In the genomic region with DNA sequence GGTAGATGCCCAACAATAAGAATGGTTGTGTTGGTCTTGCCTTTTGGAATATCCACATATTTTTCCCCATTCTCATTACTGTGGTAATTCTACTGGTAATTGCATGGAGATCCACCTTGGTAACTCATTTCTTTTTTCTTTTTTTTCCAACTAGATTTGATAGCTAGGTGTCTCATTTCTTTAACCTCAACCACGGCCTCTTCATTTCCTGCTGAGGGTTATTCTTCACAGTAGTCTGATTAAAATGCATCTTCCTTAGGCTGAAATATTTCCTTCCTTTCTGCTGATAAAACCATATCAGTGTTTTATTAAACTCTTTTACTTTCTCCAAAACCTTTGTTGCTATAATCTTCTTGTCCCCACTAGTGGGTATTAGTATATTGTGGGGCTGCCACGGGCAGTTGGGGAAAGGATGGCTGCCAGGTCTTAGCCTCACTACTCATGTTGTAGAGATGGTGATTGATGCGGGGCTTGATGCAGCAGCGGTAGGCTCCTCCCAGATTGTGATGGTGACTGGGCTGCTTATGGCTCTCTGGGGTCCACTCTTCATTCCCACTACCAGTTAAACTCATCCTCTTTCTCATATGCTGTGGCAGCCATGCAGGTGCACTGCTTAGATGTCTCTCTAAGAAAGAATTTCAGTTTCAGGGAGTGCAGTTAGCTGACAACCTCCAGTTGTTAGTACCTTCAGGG, we compare ENCODE assay signal across 9 cellular contexts. TPM values are rescaled to one million over a fixed set of nuclear protein-coding genes. Genes with fewer than 3 reads are reported as not detected.
DNase-seq lines count a peak whose midpoint lies in the region; ATAC-seq and TF ChIP-seq lines count a peak whose summit lies in the region.
"Had no signal": no experiment of that assay in that cellular context is flagged by ENCODE, and none has a peak within 500 bp of the region (broad histone marks: within the 10 kb centered on the region; RNA-seq: fewer than 3 reads in every experiment).

No MANE protein-coding gene starts in this region.

- no peak for TF ChIP-seq EP300 in gastroesophageal sphincter (IDR thresholded peaks at IDR 0.05)

- 67 to 94% methylated on average over 2 to 4 of the region's 4 CpGs for WGBS in gastroesophageal sphincter (ENCODE audit: low coverage in 1 of 2), 2 donors

- H3K9me3 ChIP-seq in gastroesophageal sphincter: no peaks in the 10 kb centered on the region

- H3K27ac Mint-ChIP-seq in CD14-positive monocyte (peak overlapping the region in 4 of 7 donors; percentile 46 to 66 (median 54)), GM23338 (no peak overlapping the region)
- H3K27ac Mint-ChIP-seq in activated T-cell treated with anti-CD3 and anti-CD28 coated beads, Interleukin-2, amount 50 U/mL, for 72 hours: peak overlapping the region; percentile 96

- no peak overlapping the region for H3K27ac ChIP-seq in gastroesophageal sphincter
- H3K27ac ChIP-seq in GM23338 (ENCODE audit: low read depth): no peak overlapping the region
- H3K27ac ChIP-seq: parathyroid adenoma had no signal

- intact Hi-C loops in CD14-positive monocyte (cut with micrococcal nuclease): no loop called here

- no peak overlapping the region for H2AFZ ChIP-seq in GM23338
- H2AFZ ChIP-seq: parathyroid adenoma had no signal

- H3K9me3 Mint-ChIP-seq in CD14-positive monocyte: peaks cover 0 to 2% (median 0%) of the 10 kb centered on the region in 7 donors
- H3K9me3 Mint-ChIP-seq in activated T-cell treated with anti-CD3 and anti-CD28 coated beads, Interleukin-2, amount 50 U/mL, for 72 hours: no peaks in the 10 kb centered on the region
- no peaks in the 10 kb centered on the region for H3K9me3 Mint-ChIP-seq in GM23338

- H3K27me3 ChIP-seq in gastroesophageal sphincter (no peaks in the 10 kb centered on the region), GM23338 (ENCODE audit: insufficient read depth) (no peaks in the 10 kb centered on the region)

- H3K4me3 Mint-ChIP-seq in CD14-positive monocyte (no peak overlapping the region), GM23338 (no peak overlapping the region)
- peak overlapping the region; percentile 72 to 88 for H3K4me3 Mint-ChIP-seq in activated T-cell treated with anti-CD3 and anti-CD28 coated beads, Interleukin-2, amount 50 U/mL, for 72 hours

- H3K4me1 Mint-ChIP-seq in CD14-positive monocyte (peaks cover 7% of the 10 kb centered on the region), GM23338 (peaks cover 2% of the 10 kb centered on the region)
- H3K4me1 Mint-ChIP-seq in activated T-cell treated with anti-CD3 and anti-CD28 coated beads, Interleukin-2, amount 50 U/mL, for 72 hours (ENCODE audit: low read depth): peaks cover 65% of the 10 kb centered on the region

- H3K9me2 ChIP-seq in GM23338 (ENCODE audit: insufficient read depth): no peaks in the 10 kb centered on the region

- H3K27me3 Mint-ChIP-seq in CD14-positive monocyte (ENCODE audit: low read depth in 3 of 3) (no peaks in the 10 kb centered on the region), GM23338 (ENCODE audit: insufficient read depth, low read depth, poor library complexity) (no peaks in the 10 kb centered on the region)
- no peaks in the 10 kb centered on the region for H3K27me3 Mint-ChIP-seq in activated T-cell treated with anti-CD3 and anti-CD28 coated beads, Interleukin-2, amount 50 U/mL, for 72 hours (ENCODE audit: low read depth)

- H3K4me2 ChIP-seq in GM23338: no peak overlapping the region

- peak; percentile 83 for ATAC-seq in GM19395 (IDR thresholded peaks at IDR 0.05; ENCODE audit: unreplicated experiment)
- peak; percentile 56 for ATAC-seq in HG02981 (IDR thresholded peaks at IDR 0.05; ENCODE audit: unreplicated experiment)
- peak; percentile 65 to 71 for ATAC-seq in activated T-cell treated with anti-CD3 and anti-CD28 coated beads, Interleukin-2, amount 50 U/mL, for 72 hours (replicated peaks in 1 of 2)
- no peak for ATAC-seq in gastroesophageal sphincter
- no peak for ATAC-seq in GM23338

- TF ChIP-seq CTCF in CD14-positive monocyte (IDR thresholded peaks at IDR 0.05) (no peak), gastroesophageal sphincter (IDR thresholded peaks at IDR 0.05) (no peak), GM23338 (conservative IDR thresholded peaks at IDR 0.05; ENCODE audit: low read depth in 2 of 2) (no peak)

- no peaks in the 10 kb centered on the region for H3F3A ChIP-seq in GM23338 (replicated peaks; ENCODE audit: low read depth)

- DNase-seq in CD14-positive monocyte (ENCODE audit: low spot score) (no peak), GM23338 (ENCODE audit: low spot score) (no peak), amygdala (lab: John Stamatoyannopoulos, UW) (no peak), SW 1271 (lab: John Stamatoyannopoulos, UW) (no peak)
- DNase-seq in activated T-cell treated with anti-CD3 and anti-CD28 coated beads, Interleukin-2, amount 50 U/mL, for 72 hours: peak; percentile 11 to 21

- peaks cover 98% of the 10 kb centered on the region for H3K79me2 ChIP-seq in GM23338 (replicated peaks; ENCODE audit: insufficient read depth)

- H3K4me1 ChIP-seq in gastroesophageal sphincter (peaks cover 0 to 7% (median 0%) of the 10 kb centered on the region in 3 donors), GM23338 (ENCODE audit: insufficient read depth) (no peaks in the 10 kb centered on the region)
- H3K4me1 ChIP-seq: parathyroid adenoma had no signal

- no peak for TF ChIP-seq POLR2A in gastroesophageal sphincter (IDR thresholded peaks at IDR 0.05)

- H3K36me3 Mint-ChIP-seq in CD14-positive monocyte: peaks cover 1 to 7% of the 10 kb centered on the region in 2 donors
- peaks cover 5 to 9% of the 10 kb centered on the region in 2 donors for H3K36me3 Mint-ChIP-seq in activated T-cell treated with anti-CD3 and anti-CD28 coated beads, Interleukin-2, amount 50 U/mL, for 72 hours (ENCODE audit: insufficient read depth in 2 of 2)
- peaks cover 3% of the 10 kb centered on the region; the same call in 2 of the 3 replicates for H3K36me3 Mint-ChIP-seq in GM23338 (ENCODE audit: low read depth)

- H4K20me1 ChIP-seq in GM23338 (replicated peaks; ENCODE audit: insufficient read depth): peaks cover 46% of the 10 kb centered on the region

- H3K36me3 ChIP-seq in gastroesophageal sphincter (no peaks in the 10 kb centered on the region), GM23338 (ENCODE audit: insufficient read depth) (no peaks in the 10 kb centered on the region)

- no peak overlapping the region for H3K4me3 ChIP-seq in gastroesophageal sphincter
- no peak overlapping the region for H3K4me3 ChIP-seq in GM23338

TF ChIP-seq in GM23338, 12 proteins besides CTCF, POLR2A, EP300 and RAD21 (continues in another document):
- TF ChIP-seq STAT1 (IDR thresholded peaks at IDR 0.05; ENCODE audit: unreplicated experiment) (no peak), EZH2phosphoT487 (IDR thresholded peaks at IDR 0.05; ENCODE audit: unreplicated experiment) (no peak), ZNF331 (CRISPR knock-in tag; IDR thresholded peaks at IDR 0.05; ENCODE audit: low read depth) (no peak), EZH2 (IDR thresholded peaks at IDR 0.05; ENCODE audit: low read depth, unreplicated experiment) (no peak), CREB1 (CRISPR knock-in tag; IDR thresholded peaks at IDR 0.05; ENCODE audit: low read depth) (no peak), ZNF114 (CRISPR knock-in tag; IDR thresholded peaks at IDR 0.05) (no peak)
- TF ChIP-seq, protein P1, sequence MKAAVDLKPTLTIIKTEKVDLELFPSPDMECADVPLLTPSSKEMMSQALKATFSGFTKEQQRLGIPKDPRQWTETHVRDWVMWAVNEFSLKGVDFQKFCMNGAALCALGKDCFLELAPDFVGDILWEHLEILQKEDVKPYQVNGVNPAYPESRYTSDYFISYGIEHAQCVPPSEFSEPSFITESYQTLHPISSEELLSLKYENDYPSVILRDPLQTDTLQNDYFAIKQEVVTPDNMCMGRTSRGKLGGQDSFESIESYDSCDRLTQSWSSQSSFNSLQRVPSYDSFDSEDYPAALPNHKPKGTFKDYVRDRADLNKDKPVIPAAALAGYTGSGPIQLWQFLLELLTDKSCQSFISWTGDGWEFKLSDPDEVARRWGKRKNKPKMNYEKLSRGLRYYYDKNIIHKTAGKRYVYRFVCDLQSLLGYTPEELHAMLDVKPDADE (IDR thresholded peaks at IDR 0.05): no peak
- TF ChIP-seq, protein P2, sequence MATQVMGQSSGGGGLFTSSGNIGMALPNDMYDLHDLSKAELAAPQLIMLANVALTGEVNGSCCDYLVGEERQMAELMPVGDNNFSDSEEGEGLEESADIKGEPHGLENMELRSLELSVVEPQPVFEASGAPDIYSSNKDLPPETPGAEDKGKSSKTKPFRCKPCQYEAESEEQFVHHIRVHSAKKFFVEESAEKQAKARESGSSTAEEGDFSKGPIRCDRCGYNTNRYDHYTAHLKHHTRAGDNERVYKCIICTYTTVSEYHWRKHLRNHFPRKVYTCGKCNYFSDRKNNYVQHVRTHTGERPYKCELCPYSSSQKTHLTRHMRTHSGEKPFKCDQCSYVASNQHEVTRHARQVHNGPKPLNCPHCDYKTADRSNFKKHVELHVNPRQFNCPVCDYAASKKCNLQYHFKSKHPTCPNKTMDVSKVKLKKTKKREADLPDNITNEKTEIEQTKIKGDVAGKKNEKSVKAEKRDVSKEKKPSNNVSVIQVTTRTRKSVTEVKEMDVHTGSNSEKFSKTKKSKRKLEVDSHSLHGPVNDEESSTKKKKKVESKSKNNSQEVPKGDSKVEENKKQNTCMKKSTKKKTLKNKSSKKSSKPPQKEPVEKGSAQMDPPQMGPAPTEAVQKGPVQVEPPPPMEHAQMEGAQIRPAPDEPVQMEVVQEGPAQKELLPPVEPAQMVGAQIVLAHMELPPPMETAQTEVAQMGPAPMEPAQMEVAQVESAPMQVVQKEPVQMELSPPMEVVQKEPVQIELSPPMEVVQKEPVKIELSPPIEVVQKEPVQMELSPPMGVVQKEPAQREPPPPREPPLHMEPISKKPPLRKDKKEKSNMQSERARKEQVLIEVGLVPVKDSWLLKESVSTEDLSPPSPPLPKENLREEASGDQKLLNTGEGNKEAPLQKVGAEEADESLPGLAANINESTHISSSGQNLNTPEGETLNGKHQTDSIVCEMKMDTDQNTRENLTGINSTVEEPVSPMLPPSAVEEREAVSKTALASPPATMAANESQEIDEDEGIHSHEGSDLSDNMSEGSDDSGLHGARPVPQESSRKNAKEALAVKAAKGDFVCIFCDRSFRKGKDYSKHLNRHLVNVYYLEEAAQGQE (IDR thresholded peaks at IDR 0.05; ENCODE audit: unreplicated experiment): no peak

RNA-seq across cellular contexts. Expression of a gene that starts 35.9 kb away (rescaled TPM):
- polyA plus RNA-seq in CD14-positive monocyte (10 to 100 TPM; 21.7 to 24.6 TPM), GM23338 (2016; fragmentation: Nextera tagmentation; extraction: Ambion mirVana) (98.7 and 122 TPM in 2 replicates)
- 100 to 1,000 TPM; 158 to 193 TPM for total RNA-seq in activated T-cell treated with anti-CD3 and anti-CD28 coated beads, Interleukin-2, amount 50 U/mL, for 72 hours
- 10 to 100 TPM; 27.1 to 50.6 (median 33.6) TPM for total RNA-seq in gastroesophageal sphincter
- total RNA-seq in GM23338 (2014; rRNA removed; shearing (Covaris generic)): 99.1 and 120 TPM in 2 replicates

Comparison
In these comparisons a context has a peak if more than half of its experiments do, and no peak if none do; other contexts are left out.
1. DNase-seq: peak in activated T-cell treated with anti-CD3 and anti-CD28 coated beads, Interleukin-2, amount 50 U/mL, for 72 hours (2 of 2); none in CD14-positive monocyte (single experiment), GM23338 (single experiment), amygdala (0 of 56) and SW 1271 (0 of 2).
2. H3K4me3 Mint-ChIP-seq: peak in activated T-cell treated with anti-CD3 and anti-CD28 coated beads, Interleukin-2, amount 50 U/mL, for 72 hours (2 of 2); none in CD14-positive monocyte (0 of 2) and GM23338 (single experiment).
3. ATAC-seq: peak in GM19395 (single experiment), HG02981 (single experiment) and activated T-cell treated with anti-CD3 and anti-CD28 coated beads, Interleukin-2, amount 50 U/mL, for 72 hours (2 of 2); none in gastroesophageal sphincter (single experiment) and GM23338 (single experiment).